ENCODE assay signal across 18 cellular contexts in the genomic region with DNA sequence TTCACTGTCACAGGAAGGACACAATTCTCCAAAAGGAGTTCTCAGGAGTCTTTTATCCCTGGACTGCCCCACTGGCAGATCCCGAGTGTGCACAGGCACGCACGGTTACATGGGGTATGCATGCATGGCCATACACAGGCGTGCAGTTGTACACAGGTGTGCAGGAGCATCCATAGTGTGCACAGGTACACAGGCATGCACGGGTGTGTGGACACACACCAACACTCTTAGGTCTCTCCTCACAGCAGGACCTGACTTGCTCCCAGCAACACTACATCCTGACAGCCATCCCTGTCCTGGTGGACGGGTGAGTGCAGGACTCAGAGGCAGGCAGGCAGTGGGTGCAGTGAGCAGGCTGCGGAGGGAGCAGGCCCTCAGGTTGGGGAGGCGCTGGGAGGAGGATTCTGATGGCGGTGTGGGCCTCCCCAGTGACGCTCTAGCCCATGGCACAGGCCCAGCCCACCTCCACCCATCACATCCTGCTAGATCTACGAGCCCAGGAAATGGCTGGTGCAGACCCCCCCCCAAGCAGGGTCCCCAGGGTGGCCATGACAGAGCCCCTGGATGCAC. TPM values are rescaled to one million over a fixed set of nuclear protein-coding genes. Genes with fewer than 3 reads are reported as not detected.
DNase-seq lines count a peak whose midpoint lies in the region; ATAC-seq and TF ChIP-seq lines count a peak whose summit lies in the region.
"Had no signal": no experiment of that assay in that cellular context is flagged by ENCODE, and none has a peak within 500 bp of the region (broad histone marks: within the 10 kb centered on the region; RNA-seq: fewer than 3 reads in every experiment).

No MANE protein-coding gene starts in this region.

- H3K23ac ChIP-seq in trophoblast cell (ENCODE audit: low read length): no peak overlapping the region

- H3K79me2 ChIP-seq in trophoblast cell (ENCODE audit: control insufficient read depth, insufficient read depth, low read length, poor library complexity): no peaks in the 10 kb centered on the region

- H2BK5ac ChIP-seq in trophoblast cell (ENCODE audit: low read depth, low read length, poor library complexity): no peak overlapping the region

- H3K36me3 ChIP-seq in Panc1 (ENCODE audit: control insufficient read depth, insufficient read depth, low read length) (no peaks in the 10 kb centered on the region), prostate gland (no peaks in the 10 kb centered on the region), trophoblast cell (ENCODE audit: control insufficient read depth in 1 of 2, insufficient read depth in 2 of 2, low read length in 2 of 2) (peaks cover 62 to 66% of the 10 kb centered on the region in 2 experiments)

- ATAC-seq in Panc1: peak; percentile 54
- ATAC-seq in left ventricle myocardium superior: no peak

- CTCF ChIA-PET in Panc1 (lab: Charles Lee): no interaction called here
- CTCF ChIA-PET in RWPE1 (lab: Yijun Ruan, JAX): no interaction called here

- H2BK12ac ChIP-seq in trophoblast cell (ENCODE audit: low read length): no peak overlapping the region

- H2AFZ ChIP-seq in trophoblast cell (ENCODE audit: insufficient read depth, low read length, poor library complexity): no peak overlapping the region

- in situ Hi-C loops in Panc1 (cut with HindIII; ENCODE audit: low pct_unique_long_range_greater_than_20kb, low sequenced_read_pairs): no loop called here

- no peak overlapping the region for H3K9ac ChIP-seq in trophoblast cell (ENCODE audit: low read length)

- no peak overlapping the region for H3K14ac ChIP-seq in trophoblast cell (ENCODE audit: low read length)

- H4K91ac ChIP-seq in trophoblast cell (ENCODE audit: low read depth, low read length): no peak overlapping the region

- POLR2A ChIA-PET in Panc1 (lab: Charles Lee) (no interaction called here), RWPE1 (lab: Yijun Ruan, JAX; ENCODE audit: low non-redundant PET) (no interaction called here)

- intact Hi-C loops in Panc1 (cut with micrococcal nuclease; ENCODE audit: unreplicated experiment) (no loop called here), left ventricle myocardium superior (cut with micrococcal nuclease) (no loop called here), prostate gland (cut with DNase I) (no loop called here)

- peaks cover 9% of the 10 kb centered on the region for H3K79me1 ChIP-seq in trophoblast cell (ENCODE audit: low read length)

- H3K4me2 ChIP-seq in trophoblast cell (ENCODE audit: low read length): no peak overlapping the region

- no TSS peak for BruUV-seq in Panc1 (replicated peaks; lab: Mats Ljungman, UMichigan)

- peaks cover under 1% of the 10 kb centered on the region; the same call in 1 of the 2 replicates for H3K9me3 ChIP-seq in Panc1 (ENCODE audit: control insufficient read depth, insufficient read depth, low read depth, low read length)
- H3K9me3 ChIP-seq in prostate gland: no peaks in the 10 kb centered on the region
- H3K9me3 ChIP-seq in trophoblast cell (ENCODE audit: insufficient read depth, low read depth, low read length): peaks cover 7% of the 10 kb centered on the region
- H3K9me3 ChIP-seq: body of pancreas had no signal

- DNase-seq in DMS53 (lab: John Stamatoyannopoulos, UW) (peak; percentile 50), DMS53 treated with DMSO at 0.1 percent for 48 hours (lab: John Stamatoyannopoulos, UW; ENCODE audit: unreplicated experiment) (no peak), Panc1 (ENCODE audit: low read depth, low spot score) (no peak), left ventricle myocardium superior (peak; percentile 22), prostate gland (ENCODE audit: low spot score) (no peak), SHP77 (lab: John Stamatoyannopoulos, UW) (no peak), trophoblast cell (no peak), RWPE1 (ENCODE audit: low spot score) (no peak)
- DNase-seq: 8988T, activated gamma-delta T cell, EL, midbrain, NCI-H2081 treated with DMSO at 0.1 percent for 48 hours, NCI-H524, nucleus accumbens had no signal

- H3K4me1 ChIP-seq in Panc1 (ENCODE audit: control insufficient read depth, insufficient read depth, low read length) (peaks cover 30% of the 10 kb centered on the region), prostate gland (replicated peaks) (peaks cover 37% of the 10 kb centered on the region), trophoblast cell (ENCODE audit: control insufficient read depth in 1 of 2, insufficient read depth in 2 of 2, low read length in 2 of 2) (peaks cover 13 to 14% of the 10 kb centered on the region in 2 experiments)
- H3K4me1 ChIP-seq: esophagus muscularis mucosa, tibial nerve had no signal

- H4K8ac ChIP-seq in trophoblast cell (ENCODE audit: low read depth, low read length): no peak overlapping the region

- H3K4me3 ChIP-seq in Panc1 (ENCODE audit: low read depth in 2 of 2, low read length in 2 of 2) (no peak overlapping the region), prostate gland (no peak overlapping the region), trophoblast cell (ENCODE audit: low read depth, low read length) (no peak overlapping the region)
- H3K4me3 ChIP-seq: body of pancreas, esophagus muscularis mucosa, tibial nerve had no signal

- TF ChIP-seq POLR2A in prostate gland (IDR thresholded peaks at IDR 0.05): no peak

- H3K4ac ChIP-seq in trophoblast cell (ENCODE audit: low read depth, low read length): no peak overlapping the region

- TF ChIP-seq CTCF in Panc1 (IDR thresholded peaks at IDR 0.05) (no peak), prostate gland (IDR thresholded peaks at IDR 0.05) (no peak), RWPE1 (conservative IDR thresholded peaks at IDR 0.05; ENCODE audit: low read depth) (no peak)

- no peak overlapping the region for H4K12ac ChIP-seq in trophoblast cell (ENCODE audit: low read depth, low read length)

- no peak overlapping the region for H3K18ac ChIP-seq in trophoblast cell (ENCODE audit: low read length)

- H3K27ac ChIP-seq in Panc1 (ENCODE audit: low read length) (peak overlapping the region; percentile 34; the same call in 1 of the 2 replicates), prostate gland (peak overlapping the region; percentile 88 to 92), trophoblast cell (ENCODE audit: low read depth, low read length) (no peak overlapping the region), RWPE1 (no peak overlapping the region)
- H3K27ac ChIP-seq: esophagus muscularis mucosa, tibial nerve had no signal

- 63% methylated on average over 11 of the region's 11 CpGs for WGBS in prostate gland
- no CpG with 5 or more reads among the region's 11 CpGs for WGBS in trophoblast cell (ENCODE audit: extremely low coverage, insufficient coverage, insufficient read length)

- H3K27me3 ChIP-seq in Panc1 (ENCODE audit: control insufficient read depth, insufficient read depth, low read length): no peaks in the 10 kb centered on the region
- H3K27me3 ChIP-seq in prostate gland (replicated peaks; ENCODE audit: insufficient read depth): no peaks in the 10 kb centered on the region
- H3K27me3 ChIP-seq in trophoblast cell (ENCODE audit: insufficient read depth, low read length): no peaks in the 10 kb centered on the region
- H3K27me3 ChIP-seq: body of pancreas, esophagus muscularis mucosa, tibial nerve had no signal

- H2AK5ac ChIP-seq in trophoblast cell (ENCODE audit: low read length): no peak overlapping the region

- H2BK120ac ChIP-seq in trophoblast cell (ENCODE audit: insufficient read depth, low read length, poor library complexity): no peak overlapping the region

RNA-seq across cellular contexts. Expression of a gene that starts 28.4 kb away (rescaled TPM):
- total RNA-seq in Panc1 (2021; ENCODE audit: unreplicated experiment) (24.5 TPM), left ventricle myocardium superior (7.6 TPM), prostate gland (10 to 100 TPM; 12.2 to 15.5 TPM)
- 43.5 TPM for polyA plus RNA-seq in Panc1 (2012; ENCODE audit: insufficient read length)
- 124 and 145 TPM in 2 replicates for polyA plus RNA-seq in trophoblast cell (2013)

Comparison
In these comparisons a context has a peak if more than half of its experiments do, and no peak if none do; other contexts are left out.
1. DNase-seq: peak in DMS53 (single experiment) and left ventricle myocardium superior (single experiment); none in DMS53 treated with DMSO at 0.1 percent for 48 hours (single experiment), Panc1 (single experiment), prostate gland (single experiment), SHP77 (0 of 2), trophoblast cell (0 of 2) and RWPE1 (single experiment).
2. H3K27ac ChIP-seq: peak in Panc1 (single experiment) and prostate gland (2 of 2); none in trophoblast cell (single experiment) and RWPE1 (single experiment).